8 cellular contexts compared by ENCODE assay signal in the genomic region with DNA sequence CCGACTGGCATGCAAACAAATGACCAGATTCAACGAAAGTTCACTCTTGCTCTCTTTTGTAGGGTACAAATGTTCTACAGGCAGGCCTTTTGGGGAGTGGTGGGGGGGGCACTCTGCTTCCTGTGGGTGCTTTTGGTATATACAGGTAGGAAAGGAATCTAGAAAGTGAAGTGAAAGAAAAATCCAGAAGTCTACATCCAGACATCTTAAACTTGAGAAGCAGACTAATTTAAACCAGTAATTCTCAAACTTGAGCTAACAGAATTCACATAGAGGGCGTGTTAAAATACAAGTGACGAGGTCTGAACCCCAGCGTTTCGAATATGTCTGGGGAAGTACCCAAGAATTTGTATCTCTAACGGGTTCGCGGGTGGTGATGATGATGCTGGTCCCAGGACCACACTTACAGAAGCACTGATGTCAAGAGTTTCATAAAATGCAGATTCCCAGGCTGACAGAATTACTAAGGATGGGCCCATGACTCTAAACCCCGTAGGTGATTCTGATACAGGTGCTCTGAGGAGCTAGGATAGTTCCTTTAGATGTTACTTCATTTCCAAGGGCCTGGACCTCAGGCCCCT. TPM values are rescaled to one million over a fixed set of nuclear protein-coding genes. Genes with fewer than 3 reads are reported as not detected.
DNase-seq lines count a peak whose midpoint lies in the region; ATAC-seq and TF ChIP-seq lines count a peak whose summit lies in the region.

No MANE protein-coding gene starts in this region.

- peak overlapping the region in 3 of 4 donors; percentile 45 to 87 (median 72) for H3K27ac ChIP-seq in tibial nerve

- peaks cover 0 to 21% (median 8%) of the 10 kb centered on the region in 4 donors for H3K4me1 ChIP-seq in tibial nerve

- no peaks in the 10 kb centered on the region for H3K9me3 ChIP-seq in tibial nerve

- TF ChIP-seq POLR2A in tibial nerve (IDR thresholded peaks at IDR 0.05), result no peak

- peak overlapping the region; percentile 81 for H3K4me3 Mint-ChIP-seq in activated naive CD4-positive, alpha-beta T cell treated with anti-CD3 and anti-CD28 coated beads, Interleukin-2, amount 50 U/mL, for 24 hours
- H3K4me3 Mint-ChIP-seq in brain (peak overlapping the region; percentile 78 to 84 (median 81)), memory B cell (peak overlapping the region; percentile 89)

- H3K36me3 Mint-ChIP-seq in activated naive CD4-positive, alpha-beta T cell treated with anti-CD3 and anti-CD28 coated beads, Interleukin-2, amount 50 U/mL, for 24 hours, result peaks cover 2% of the 10 kb centered on the region
- no peaks in the 10 kb centered on the region for H3K36me3 Mint-ChIP-seq in activated naive CD4-positive, alpha-beta T cell treated with anti-CD3 and anti-CD28 coated beads, Interleukin-2, amount 50 U/mL, for 72 hours
- H3K36me3 Mint-ChIP-seq in brain (peaks cover 16% of the 10 kb centered on the region), memory B cell (peaks cover 4% of the 10 kb centered on the region)

- no peak for TF ChIP-seq CTCF in brain (conservative IDR thresholded peaks at IDR 0.05)
- TF ChIP-seq CTCF in tibial nerve (IDR thresholded peaks at IDR 0.05), result no peak

- DNase-seq in activated naive CD4-positive, alpha-beta T cell treated with anti-CD3 and anti-CD28 coated beads, Interleukin-2, amount 50 U/mL, for 72 hours (ENCODE audit: low spot score in 2 of 2), result no peak
- DNase-seq in memory B cell (ENCODE audit: low spot score in 2 of 2), result peak in 1 of 2 donors; percentile 7
- DNase-seq in tibial nerve (ENCODE audit: low spot score in 2 of 2), result no peak
- no peak for DNase-seq in NCI-H187 (lab: John Stamatoyannopoulos, UW)

- no peak for TF ChIP-seq EP300 in tibial nerve (IDR thresholded peaks at IDR 0.05)

- no peaks in the 10 kb centered on the region for H3K27me3 ChIP-seq in tibial nerve

- H3K36me3 ChIP-seq in tibial nerve, result peaks cover 0 to 8% (median 0%) of the 10 kb centered on the region in 3 donors

- H3K4me3 ChIP-seq in tibial nerve, result peak overlapping the region; percentile 48 to 81 (median 70)

- 74 to 78% methylated on average over 10 of the region's 10 CpGs for WGBS in tibial nerve, 2 donors

- H3K27ac Mint-ChIP-seq in activated naive CD4-positive, alpha-beta T cell treated with anti-CD3 and anti-CD28 coated beads, Interleukin-2, amount 50 U/mL, for 24 hours, result peak overlapping the region; percentile 11
- H3K27ac Mint-ChIP-seq in activated naive CD4-positive, alpha-beta T cell treated with anti-CD3 and anti-CD28 coated beads, Interleukin-2, amount 50 U/mL, for 72 hours, result no peak overlapping the region
- H3K27ac Mint-ChIP-seq in brain (peak overlapping the region in 4 of 5 experiments; percentile 77 to 89 (median 78)), memory B cell (peak overlapping the region; percentile 64)

- H3K27me3 Mint-ChIP-seq in activated naive CD4-positive, alpha-beta T cell treated with anti-CD3 and anti-CD28 coated beads, Interleukin-2, amount 50 U/mL, for 24 hours, result no peaks in the 10 kb centered on the region
- H3K27me3 Mint-ChIP-seq in brain (peaks cover 4% of the 10 kb centered on the region), memory B cell (peaks cover 2% of the 10 kb centered on the region)

- no peaks in the 10 kb centered on the region for H3K9me3 Mint-ChIP-seq in activated naive CD4-positive, alpha-beta T cell treated with anti-CD3 and anti-CD28 coated beads, Interleukin-2, amount 50 U/mL, for 24 hours
- no peaks in the 10 kb centered on the region for H3K9me3 Mint-ChIP-seq in activated naive CD4-positive, alpha-beta T cell treated with anti-CD3 and anti-CD28 coated beads, Interleukin-2, amount 50 U/mL, for 72 hours
- H3K9me3 Mint-ChIP-seq in brain, result no peaks in the 10 kb centered on the region
- H3K9me3 Mint-ChIP-seq in memory B cell, result no peaks in the 10 kb centered on the region

- H3K4me1 Mint-ChIP-seq in activated naive CD4-positive, alpha-beta T cell treated with anti-CD3 and anti-CD28 coated beads, Interleukin-2, amount 50 U/mL, for 24 hours, result peaks cover 4% of the 10 kb centered on the region
- peaks cover 12% of the 10 kb centered on the region for H3K4me1 Mint-ChIP-seq in brain
- H3K4me1 Mint-ChIP-seq in memory B cell, result peaks cover 5% of the 10 kb centered on the region

- no peak for ATAC-seq in activated naive CD4-positive, alpha-beta T cell treated with anti-CD3 and anti-CD28 coated beads, Interleukin-2, amount 50 U/mL, for 72 hours
- ATAC-seq in memory B cell (ENCODE audit: low read depth), result peak; percentile 26
- no peak for ATAC-seq in GM19395 (IDR thresholded peaks at IDR 0.05; ENCODE audit: unreplicated experiment)
- ATAC-seq in GM19467 (IDR thresholded peaks at IDR 0.05; ENCODE audit: unreplicated experiment), result no peak

RNA-seq across cellular contexts. Expression of a gene that starts 0.5 kb away (rescaled TPM):
- total RNA-seq in activated naive CD4-positive, alpha-beta T cell treated with anti-CD3 and anti-CD28 coated beads, Interleukin-2, amount 50 U/mL, for 72 hours, result 1 to 10 TPM; 1.6 to 2.1 TPM
- 0.53 TPM for polyA plus RNA-seq in brain (ENCODE audit: insufficient read depth, low read depth, low replicate concordance)
- 10 to 100 TPM in 3 of 4 donors, 1 to 10 TPM in 1; 5.9 to 17.7 (median 11.3) TPM for total RNA-seq in tibial nerve

RNA-seq across cellular contexts. Expression of a gene that starts 18.5 kb away (rescaled TPM):
- 10 to 100 TPM in 1 of 2 donors, 1 to 10 TPM in 1; 6.4 to 16.2 TPM for total RNA-seq in activated naive CD4-positive, alpha-beta T cell treated with anti-CD3 and anti-CD28 coated beads, Interleukin-2, amount 50 U/mL, for 72 hours
- 1.8 TPM for polyA plus RNA-seq in brain (ENCODE audit: insufficient read depth, low read depth, low replicate concordance)
- 10 to 100 TPM; 69.9 to 85.5 (median 76.6) TPM for total RNA-seq in tibial nerve

RNA-seq across cellular contexts. Expression of a gene that starts 18.7 kb away (rescaled TPM):
- 10 to 100 TPM; 23.5 to 25.0 TPM for total RNA-seq in activated naive CD4-positive, alpha-beta T cell treated with anti-CD3 and anti-CD28 coated beads, Interleukin-2, amount 50 U/mL, for 72 hours
- 33.1 TPM for polyA plus RNA-seq in brain (ENCODE audit: insufficient read depth, low read depth, low replicate concordance)
- 10 to 100 TPM; 38.0 to 78.1 (median 58.3) TPM for total RNA-seq in tibial nerve

Comparison
In these comparisons a context has a peak if more than half of its experiments do, and no peak if none do; other contexts are left out.
1. H3K27ac Mint-ChIP-seq: peak in activated naive CD4-positive, alpha-beta T cell treated with anti-CD3 and anti-CD28 coated beads, Interleukin-2, amount 50 U/mL, for 24 hours (single experiment), brain (4 of 5) and memory B cell (single experiment); none in activated naive CD4-positive, alpha-beta T cell treated with anti-CD3 and anti-CD28 coated beads, Interleukin-2, amount 50 U/mL, for 72 hours (0 of 2).
2. RNA of a gene that starts 18.5 kb away (total RNA-seq): 69.9 to 85.5 TPM in tibial nerve; 6.4 to 16.2 TPM in activated naive CD4-positive, alpha-beta T cell treated with anti-CD3 and anti-CD28 coated beads, Interleukin-2, amount 50 U/mL, for 72 hours; every median in the first group is over 4 times any median in the second.
3. Peak in every context shown above with its lines, with median percentiles within 50 percentile points of each other: H3K4me3 Mint-ChIP-seq.